In genomic region chr21:44297525-44298290, GRCh38 we compare ENCODE assay signal across 1 cellular context.
TF ChIP-seq lines count a peak whose summit lies in the region.

No MANE protein-coding gene starts in this region.

TF ChIP-seq in K562, 482 proteins besides CTCF, POLR2A, EP300 and RAD21 (continued from another document and continues in another):
- TF ChIP-seq ZFP36 (IDR thresholded peaks at IDR 0.05; ENCODE audit: low read depth, low read length, partially characterized antibody) (peak; percentile 38), MAZ (CRISPR knock-in tag; conservative IDR thresholded peaks at IDR 0.05 in 1 of 2, IDR thresholded peaks at IDR 0.05 in 1 of 2) (0 out of 4 replicates have a peak, but pooled peaks of 1 of the 2 experiments have one; percentile 38), SMARCA4 (IDR thresholded peaks at IDR 0.05) (no peak), ZBTB26 (CRISPR knock-in tag; IDR thresholded peaks at IDR 0.05) (0 out of 2 replicates have a peak, but pooled peaks have one; percentile 69), YY1 (IDR thresholded peaks at IDR 0.05; ENCODE audit: borderline replicate concordance in 1 of 3, control insufficient read depth in 1 of 3, extremely low read depth in 1 of 3, insufficient read depth in 3 of 3, insufficient read length in 1 of 3, insufficient replicate concordance in 2 of 3, low read depth in 1 of 3, low read length in 2 of 3) (peak in 1 of 3 experiments; percentile 50), GABPB1 (CRISPR knock-in tag; IDR thresholded peaks at IDR 0.05) (peak; percentile 50; the same call in 1 of the 2 replicates), ZBTB12 (CRISPR knock-in tag; IDR thresholded peaks at IDR 0.05) (no peak), MCM3 (IDR thresholded peaks at IDR 0.05) (no peak), JUN (IDR thresholded peaks at IDR 0.05; ENCODE audit: borderline replicate concordance, low read depth, low read length) (0 out of 2 replicates have a peak, but pooled peaks have one; percentile 29), JUN (CRISPR knock-in tag; IDR thresholded peaks at IDR 0.05; ENCODE audit: borderline replicate concordance) (no peak), NFIX (CRISPR knock-in tag; IDR thresholded peaks at IDR 0.05; ENCODE audit: low read depth) (no peak), FOXA3 (CRISPR knock-in tag; conservative IDR thresholded peaks at IDR 0.05 in 1 of 2, IDR thresholded peaks at IDR 0.05 in 1 of 2) (0 out of 4 replicates have a peak, but pooled peaks of 1 of the 2 experiments have one; percentile 12), MYC (IDR thresholded peaks at IDR 0.05; ENCODE audit: low read depth, low read length) (peak; percentile 55; the same call in 1 of the 2 replicates), MYC (CRISPR knock-in tag; IDR thresholded peaks at IDR 0.05; ENCODE audit: borderline replicate concordance, low read depth) (no peak), JUND (IDR thresholded peaks at IDR 0.05; ENCODE audit: borderline replicate concordance, low read depth, low read length) (peak; percentile 60; the same call in 1 of the 2 replicates), JUND (tag; IDR thresholded peaks at IDR 0.05; ENCODE audit: borderline replicate concordance, low read depth, low read length) (no peak; the same call in 2 of the 3 replicates), ZNF398 (CRISPR knock-in tag; IDR thresholded peaks at IDR 0.05) (no peak), ARID3A (IDR thresholded peaks at IDR 0.05; ENCODE audit: borderline replicate concordance, low read depth, low read length) (no peak), ZNF217 (CRISPR knock-in tag; IDR thresholded peaks at IDR 0.05) (no peak), MAX (CRISPR knock-in tag; IDR thresholded peaks at IDR 0.05) (0 out of 2 replicates have a peak, but pooled peaks have one; percentile 9), PREB (CRISPR knock-in tag; IDR thresholded peaks at IDR 0.05) (no peak), MBD2 (IDR thresholded peaks at IDR 0.05; ENCODE audit: borderline replicate concordance, low read depth) (no peak), STAT5A (IDR thresholded peaks at IDR 0.05; ENCODE audit: borderline replicate concordance, low read length) (no peak), CAMTA2 (CRISPR knock-in tag; conservative IDR thresholded peaks at IDR 0.05) (no peak), CREB1 (IDR thresholded peaks at IDR 0.05) (no peak), CREB1 (CRISPR knock-in tag; IDR thresholded peaks at IDR 0.05) (no peak; the same call in 1 of the 2 replicates), CTBP1 (IDR thresholded peaks at IDR 0.05; ENCODE audit: borderline replicate concordance) (peak; percentile 31; the same call in 1 of the 2 replicates), FOXK1 (CRISPR knock-in tag; IDR thresholded peaks at IDR 0.05; ENCODE audit: borderline replicate concordance) (peak; percentile 82; the same call in 1 of the 2 replicates), KAT8 (IDR thresholded peaks at IDR 0.05; ENCODE audit: low read depth) (no peak), IRF9 (tag; IDR thresholded peaks at IDR 0.05) (no peak), HDAC2 (IDR thresholded peaks at IDR 0.05) (0 out of 2 replicates have a peak, but pooled peaks have one; percentile 15), ZNF699 (CRISPR knock-in tag; IDR thresholded peaks at IDR 0.05; ENCODE audit: insufficient replicate concordance) (no peak), ZMIZ1 (IDR thresholded peaks at IDR 0.05; ENCODE audit: low read depth in 2 of 2, low read length in 2 of 2) (0 out of 4 replicates have a peak, but pooled peaks of 1 of the 2 experiments have one; percentile 40), TFAP4 (CRISPR knock-in tag; IDR thresholded peaks at IDR 0.05; ENCODE audit: borderline replicate concordance) (peak; percentile 68; the same call in 1 of the 2 replicates), HES1 (IDR thresholded peaks at IDR 0.05; ENCODE audit: low read depth) (no peak), ZNF280A (IDR thresholded peaks at IDR 0.05; ENCODE audit: low read depth, partially characterized antibody) (no peak), E2F5 (CRISPR knock-in tag; IDR thresholded peaks at IDR 0.05) (no peak), RB1 (IDR thresholded peaks at IDR 0.05; ENCODE audit: low read depth) (peak; percentile 79; the same call in 1 of the 2 replicates), ZNF41 (CRISPR knock-in tag; conservative IDR thresholded peaks at IDR 0.05) (no peak), PHF20 (IDR thresholded peaks at IDR 0.05; ENCODE audit: partially characterized antibody) (no peak), FOXK2 (conservative IDR thresholded peaks at IDR 0.05 in 1 of 2, IDR thresholded peaks at IDR 0.05 in 1 of 2; ENCODE audit: low read depth in 2 of 2) (peak; percentile 89 to 93)
